Comparison of ENCODE assay signal across 1 cellular context in genomic region chr19:56367829-56368711, GRCh38.
TF ChIP-seq lines count a peak whose summit lies in the region.

No MANE protein-coding gene starts in this region.

TF ChIP-seq in HepG2, 621 proteins besides CTCF, POLR2A, EP300 and RAD21 (continued from another document and continues in another):
- TF ChIP-seq ATF3 (CRISPR knock-in tag; IDR thresholded peaks at IDR 0.05) = no peak
- TF ChIP-seq SKIL (CRISPR knock-in tag; IDR thresholded peaks at IDR 0.05; ENCODE audit: borderline replicate concordance) = no peak
- TF ChIP-seq CC2D1A (CRISPR knock-in tag; IDR thresholded peaks at IDR 0.05) = no peak
- no peak for TF ChIP-seq JUND (CRISPR knock-in tag; IDR thresholded peaks at IDR 0.05)
- TF ChIP-seq ZBTB7A (CRISPR knock-in tag; IDR thresholded peaks at IDR 0.05) = 0 out of 2 replicates have a peak, but pooled peaks have one; percentile 42
- no peak for TF ChIP-seq ZSCAN30 (CRISPR knock-in tag; IDR thresholded peaks at IDR 0.05)
- TF ChIP-seq NCOR1 (IDR thresholded peaks at IDR 0.05; ENCODE audit: borderline replicate concordance, low read length) = no peak
- no peak for TF ChIP-seq ZUFSP (CRISPR knock-in tag; IDR thresholded peaks at IDR 0.05; ENCODE audit: borderline replicate concordance)
- TF ChIP-seq ZNF878 (CRISPR knock-in tag; IDR thresholded peaks at IDR 0.05) = peak; percentile 47; the same call in 1 of the 2 replicates
- no peak for TF ChIP-seq RFX3 (CRISPR knock-in tag; IDR thresholded peaks at IDR 0.05)
- no peak for TF ChIP-seq FOXM1 (CRISPR knock-in tag; IDR thresholded peaks at IDR 0.05)
- TF ChIP-seq ZNF709 (CRISPR knock-in tag; IDR thresholded peaks at IDR 0.05) = no peak
- TF ChIP-seq PLRG1 (conservative IDR thresholded peaks at IDR 0.05) = no peak
- TF ChIP-seq ZBTB1 (CRISPR knock-in tag; IDR thresholded peaks at IDR 0.05; ENCODE audit: borderline replicate concordance) = no peak
- TF ChIP-seq ZFP1 (CRISPR knock-in tag; IDR thresholded peaks at IDR 0.05) = no peak
- no peak for TF ChIP-seq HMG20B (CRISPR knock-in tag; conservative IDR thresholded peaks at IDR 0.05)
- TF ChIP-seq PTBP1 (IDR thresholded peaks at IDR 0.05; ENCODE audit: low read depth, low read length, poor library complexity, severe bottlenecking) = no peak
- no peak for TF ChIP-seq ZNF556 (CRISPR knock-in tag; IDR thresholded peaks at IDR 0.05; ENCODE audit: borderline replicate concordance)
- no peak for TF ChIP-seq SRF (IDR thresholded peaks at IDR 0.05; ENCODE audit: low read depth, low read length)
- TF ChIP-seq YY1 (IDR thresholded peaks at IDR 0.05; ENCODE audit: insufficient read depth, insufficient replicate concordance, low read depth, low read length) = no peak
- TF ChIP-seq ARNTL (CRISPR knock-in tag; IDR thresholded peaks at IDR 0.05) = 0 out of 2 replicates have a peak, but pooled peaks have one; percentile 11
- TF ChIP-seq ZNF382 (CRISPR knock-in tag; IDR thresholded peaks at IDR 0.05; ENCODE audit: borderline replicate concordance) = no peak
- TF ChIP-seq ZNF225 (CRISPR knock-in tag; IDR thresholded peaks at IDR 0.05) = peak; percentile 83
- no peak for TF ChIP-seq PRMT3 (CRISPR knock-in tag; IDR thresholded peaks at IDR 0.05; ENCODE audit: borderline replicate concordance, low read depth)
- no peak for TF ChIP-seq TOPORS (CRISPR knock-in tag; IDR thresholded peaks at IDR 0.05)
- TF ChIP-seq ZNF430 (CRISPR knock-in tag; IDR thresholded peaks at IDR 0.05) = 0 out of 2 replicates have a peak, but pooled peaks have one; percentile 18
- TF ChIP-seq ZNF24 (IDR thresholded peaks at IDR 0.05) = no peak
- no peak for TF ChIP-seq RERE (CRISPR knock-in tag; IDR thresholded peaks at IDR 0.05; ENCODE audit: low read depth)
- no peak for TF ChIP-seq ZNF180 (CRISPR knock-in tag; IDR thresholded peaks at IDR 0.05; ENCODE audit: borderline replicate concordance, low read depth)
- 0 out of 2 replicates have a peak, but pooled peaks have one; percentile 27 for TF ChIP-seq IRF2 (CRISPR knock-in tag; IDR thresholded peaks at IDR 0.05)
- no peak for TF ChIP-seq KDM4B (CRISPR knock-in tag; IDR thresholded peaks at IDR 0.05)
- TF ChIP-seq ZNF337 (CRISPR knock-in tag; IDR thresholded peaks at IDR 0.05; ENCODE audit: borderline replicate concordance, low read depth) = 0 out of 2 replicates have a peak, but pooled peaks have one; percentile 78
- TF ChIP-seq ZSCAN31 (CRISPR knock-in tag; IDR thresholded peaks at IDR 0.05; ENCODE audit: low read depth) = no peak
- TF ChIP-seq NR1H2 (CRISPR knock-in tag; IDR thresholded peaks at IDR 0.05; ENCODE audit: borderline replicate concordance, low read depth) = no peak
- TF ChIP-seq NFAT5 (CRISPR knock-in tag; IDR thresholded peaks at IDR 0.05) = peak; percentile 26; the same call in 1 of the 2 replicates
- TF ChIP-seq PHF21A (CRISPR knock-in tag; IDR thresholded peaks at IDR 0.05) = 0 out of 2 replicates have a peak, but pooled peaks have one; percentile 37
- TF ChIP-seq ZBTB42 (CRISPR knock-in tag; IDR thresholded peaks at IDR 0.05) = peak; percentile 71; the same call in 1 of the 2 replicates
- no peak for TF ChIP-seq KDM3A (CRISPR knock-in tag; IDR thresholded peaks at IDR 0.05; ENCODE audit: low read depth)
- TF ChIP-seq ZSCAN5A (CRISPR knock-in tag; IDR thresholded peaks at IDR 0.05; ENCODE audit: borderline replicate concordance) = no peak
- no peak for TF ChIP-seq HNRNPH1 (optimal IDR thresholded peaks at IDR 0.05; ENCODE audit: low read depth, low read length)
- no peak for TF ChIP-seq GRHL1 (CRISPR knock-in tag; conservative IDR thresholded peaks at IDR 0.05)
- no peak for TF ChIP-seq ZNF253 (CRISPR knock-in tag; IDR thresholded peaks at IDR 0.05; ENCODE audit: borderline replicate concordance)
- 0 out of 2 replicates have a peak, but pooled peaks have one; percentile 60 for TF ChIP-seq ZNF841 (CRISPR knock-in tag; IDR thresholded peaks at IDR 0.05; ENCODE audit: borderline replicate concordance)
- no peak for TF ChIP-seq TGIF2 (CRISPR knock-in tag; IDR thresholded peaks at IDR 0.05)
- no peak for TF ChIP-seq ZKSCAN1 (IDR thresholded peaks at IDR 0.05; ENCODE audit: low read length)
- no peak for TF ChIP-seq ATAD3A (CRISPR knock-in tag; IDR thresholded peaks at IDR 0.05)
- TF ChIP-seq SIN3A (IDR thresholded peaks at IDR 0.05; ENCODE audit: borderline replicate concordance, low read depth, low read length) = no peak; the same call in 1 of the 2 replicates
- no peak for TF ChIP-seq HINFP (CRISPR knock-in tag; IDR thresholded peaks at IDR 0.05; ENCODE audit: low read depth)
